8 cellular contexts compared by ENCODE assay signal in the genomic region with DNA sequence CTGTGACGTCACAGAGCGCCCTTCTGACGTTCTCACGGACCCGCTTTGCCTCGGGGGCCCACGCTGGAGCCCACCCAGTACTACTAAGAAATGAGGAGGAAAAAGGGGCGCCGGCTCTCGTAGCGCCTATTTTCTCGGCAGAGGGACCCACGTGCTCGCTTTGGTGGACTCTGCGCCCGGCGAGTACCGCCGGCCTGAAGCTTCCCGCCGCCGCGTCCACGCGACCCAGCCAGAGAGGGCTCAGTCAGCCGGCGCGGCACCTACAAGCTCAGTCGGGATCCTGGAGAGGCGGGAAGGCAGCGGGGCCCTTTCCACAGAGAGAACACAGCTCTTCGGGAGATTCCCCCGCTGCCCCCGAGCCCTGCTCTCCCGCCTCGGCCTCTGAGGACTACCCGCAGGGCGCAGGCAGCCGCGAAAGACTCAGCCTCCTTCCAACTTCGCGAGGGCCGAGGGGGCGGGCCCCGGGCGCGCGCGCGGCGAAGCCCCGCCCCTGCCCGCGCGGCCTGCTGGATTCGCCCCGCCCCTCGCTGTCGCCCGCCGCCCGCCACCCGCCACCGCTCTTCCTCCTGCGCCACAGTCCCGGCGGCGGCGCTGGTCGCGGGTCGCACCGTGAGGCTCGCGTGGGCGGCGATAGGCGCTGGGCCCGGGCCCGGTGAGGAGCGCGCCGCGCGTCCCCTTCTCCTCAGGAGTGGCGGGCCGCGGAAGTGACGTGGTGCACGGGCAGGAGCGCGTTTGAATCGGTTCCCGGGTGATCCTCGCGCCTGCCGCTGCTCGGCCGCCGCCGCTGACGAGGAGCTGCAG. TPM values are rescaled to one million over a fixed set of nuclear protein-coding genes. Genes with fewer than 3 reads are reported as not detected.
A peak's percentile ranks its signal among the peaks of the same experiment; 100 is the strongest.
DNase-seq lines count a peak whose midpoint lies in the region; ATAC-seq and TF ChIP-seq lines count a peak whose summit lies in the region.

Gene SMCHD1 (plus strand): TSS at position 574 of the 801 bp plus-strand sequence. CDS start 350 bp downstream, outside the sequence.

- peaks cover 36% of the 10 kb centered on the region for H3K4me1 Mint-ChIP-seq in activated T-cell treated with anti-CD3 and anti-CD28 coated beads, Interleukin-2, amount 50 U/mL, for 4 hours (ENCODE audit: low read depth)

- ATAC-seq in GM21576 (IDR thresholded peaks at IDR 0.05; ENCODE audit: unreplicated experiment) (peak; percentile 61), Panc1 (peak; percentile 89)
- ATAC-seq in activated T-cell treated with anti-CD3 and anti-CD28 coated beads, Interleukin-2, amount 50 U/mL, for 4 hours, result peak; percentile 75 to 79

- H3K27ac ChIP-seq in Panc1 (ENCODE audit: low read length) (peak within 1 kb of the TSS; percentile 89), esophagus (ENCODE audit: low read depth in 2 of 2, low read length in 1 of 2) (peak within 1 kb of the TSS; percentile 97 to 98), muscle layer of colon (ENCODE audit: low read depth, low read length) (peak within 1 kb of the TSS; percentile 96)

- intact Hi-C loops in Panc1 (cut with micrococcal nuclease; ENCODE audit: unreplicated experiment), result no loop called here

- H3K4me3 ChIP-seq in Panc1 (ENCODE audit: low read depth in 2 of 2, low read length in 2 of 2), result peak within 1 kb of the TSS; percentile 87 to 94
- peak within 1 kb of the TSS; percentile 73 to 89 for H3K4me3 ChIP-seq in esophagus (ENCODE audit: low read depth in 1 of 2, low read length in 2 of 2)
- peak within 1 kb of the TSS; percentile 88 to 91 for H3K4me3 ChIP-seq in muscle layer of colon (ENCODE audit: low read depth in 1 of 2, low read length in 2 of 2)

- POLR2A ChIA-PET in Panc1 (lab: Charles Lee), result no interaction called here

- peaks cover 21% of the 10 kb centered on the region for H3K4me1 ChIP-seq in Panc1 (ENCODE audit: control insufficient read depth, insufficient read depth, low read length)
- H3K4me1 ChIP-seq in esophagus (ENCODE audit: control insufficient read depth in 2 of 2, insufficient read depth in 2 of 2, low read length in 1 of 2), result peaks cover 0 to 2% of the 10 kb centered on the region in 2 donors
- H3K4me1 ChIP-seq in muscle layer of colon (ENCODE audit: insufficient read depth, low read length), result peaks cover 26% of the 10 kb centered on the region

- no peak for TF ChIP-seq RAD21 in Ishikawa (IDR thresholded peaks at IDR 0.05; ENCODE audit: low read depth)

- TF ChIP-seq EP300 in Ishikawa (IDR thresholded peaks at IDR 0.05; ENCODE audit: borderline replicate concordance), result no peak

- CTCF ChIA-PET in Panc1 (lab: Charles Lee), result no interaction called here

- H3K36me3 Mint-ChIP-seq in activated T-cell treated with anti-CD3 and anti-CD28 coated beads, Interleukin-2, amount 50 U/mL, for 4 hours (ENCODE audit: insufficient read depth), result peaks cover 2% of the 10 kb centered on the region

- no TSS peak for BruUV-seq in Panc1 (replicated peaks; lab: Mats Ljungman, UMichigan)

- H3K9me3 Mint-ChIP-seq in activated T-cell treated with anti-CD3 and anti-CD28 coated beads, Interleukin-2, amount 50 U/mL, for 4 hours, result no peaks in the 10 kb centered on the region

- in situ Hi-C loops in Panc1 (cut with HindIII; ENCODE audit: low pct_unique_long_range_greater_than_20kb, low sequenced_read_pairs), result no loop called here

- H3K27me3 ChIP-seq in Panc1 (ENCODE audit: control insufficient read depth, insufficient read depth, low read length), result no peaks in the 10 kb centered on the region
- no peaks in the 10 kb centered on the region for H3K27me3 ChIP-seq in esophagus (ENCODE audit: control insufficient read depth in 1 of 2, insufficient read depth in 2 of 2, low read length in 2 of 2)
- no peaks in the 10 kb centered on the region for H3K27me3 ChIP-seq in muscle layer of colon (ENCODE audit: control insufficient read depth in 1 of 2, insufficient read depth in 2 of 2, low read length in 2 of 2)

- peak within 1 kb of the TSS; percentile 89 for H3K9ac ChIP-seq in muscle layer of colon (ENCODE audit: low read length)

- no peaks in the 10 kb centered on the region for H3K27me3 Mint-ChIP-seq in activated T-cell treated with anti-CD3 and anti-CD28 coated beads, Interleukin-2, amount 50 U/mL, for 4 hours (ENCODE audit: low read depth)

- TF ChIP-seq CTCF in Panc1 (IDR thresholded peaks at IDR 0.05), result no peak

- H3K9me3 ChIP-seq in Panc1 (ENCODE audit: control insufficient read depth, insufficient read depth, low read depth, low read length) (no peaks in the 10 kb centered on the region), esophagus (ENCODE audit: control insufficient read depth in 2 of 2, insufficient read depth in 1 of 2, low read depth in 1 of 2, low read length in 1 of 2) (no peaks in the 10 kb centered on the region), muscle layer of colon (ENCODE audit: low read length) (no peaks in the 10 kb centered on the region)

- DNase-seq in DMS53 (lab: John Stamatoyannopoulos, UW) (peak; percentile 98), Panc1 (ENCODE audit: low read depth, low spot score) (no peak)
- DNase-seq in activated T-cell treated with anti-CD3 and anti-CD28 coated beads, Interleukin-2, amount 50 U/mL, for 4 hours, result peak; percentile 94
- DNase-seq in stimulated activated CD8-positive, alpha-beta memory T cell treated with anti-CD3 and anti-CD28 coated beads, Interleukin-7, amount 100 ng/mL, for 24 hours (ENCODE audit: low read depth), result peak; percentile 81

- 0% methylated on average over 56 to 102 of the region's 102 CpGs for WGBS in esophagus, 2 donors

- H3K36me3 ChIP-seq in Panc1 (ENCODE audit: control insufficient read depth, insufficient read depth, low read length) (peaks cover 6% of the 10 kb centered on the region; the same call in 1 of the 2 replicates), esophagus (ENCODE audit: control insufficient read depth in 2 of 2, insufficient read depth in 2 of 2, low read length in 1 of 2) (no peaks in the 10 kb centered on the region), muscle layer of colon (ENCODE audit: insufficient read depth, low read length) (no peaks in the 10 kb centered on the region)

- peak within 1 kb of the TSS; percentile 94 for H3K4me3 Mint-ChIP-seq in activated T-cell treated with anti-CD3 and anti-CD28 coated beads, Interleukin-2, amount 50 U/mL, for 4 hours

TF ChIP-seq in Ishikawa, 13 proteins besides CTCF, POLR2A, EP300 and RAD21:
- peak; percentile 88 for TF ChIP-seq CREB1 (IDR thresholded peaks at IDR 0.05; ENCODE audit: low read depth)
- no peak for TF ChIP-seq TEAD4 (IDR thresholded peaks at IDR 0.05)
- peak; percentile 90 for TF ChIP-seq EGR1 (IDR thresholded peaks at IDR 0.05)
- TF ChIP-seq, protein P1, sequence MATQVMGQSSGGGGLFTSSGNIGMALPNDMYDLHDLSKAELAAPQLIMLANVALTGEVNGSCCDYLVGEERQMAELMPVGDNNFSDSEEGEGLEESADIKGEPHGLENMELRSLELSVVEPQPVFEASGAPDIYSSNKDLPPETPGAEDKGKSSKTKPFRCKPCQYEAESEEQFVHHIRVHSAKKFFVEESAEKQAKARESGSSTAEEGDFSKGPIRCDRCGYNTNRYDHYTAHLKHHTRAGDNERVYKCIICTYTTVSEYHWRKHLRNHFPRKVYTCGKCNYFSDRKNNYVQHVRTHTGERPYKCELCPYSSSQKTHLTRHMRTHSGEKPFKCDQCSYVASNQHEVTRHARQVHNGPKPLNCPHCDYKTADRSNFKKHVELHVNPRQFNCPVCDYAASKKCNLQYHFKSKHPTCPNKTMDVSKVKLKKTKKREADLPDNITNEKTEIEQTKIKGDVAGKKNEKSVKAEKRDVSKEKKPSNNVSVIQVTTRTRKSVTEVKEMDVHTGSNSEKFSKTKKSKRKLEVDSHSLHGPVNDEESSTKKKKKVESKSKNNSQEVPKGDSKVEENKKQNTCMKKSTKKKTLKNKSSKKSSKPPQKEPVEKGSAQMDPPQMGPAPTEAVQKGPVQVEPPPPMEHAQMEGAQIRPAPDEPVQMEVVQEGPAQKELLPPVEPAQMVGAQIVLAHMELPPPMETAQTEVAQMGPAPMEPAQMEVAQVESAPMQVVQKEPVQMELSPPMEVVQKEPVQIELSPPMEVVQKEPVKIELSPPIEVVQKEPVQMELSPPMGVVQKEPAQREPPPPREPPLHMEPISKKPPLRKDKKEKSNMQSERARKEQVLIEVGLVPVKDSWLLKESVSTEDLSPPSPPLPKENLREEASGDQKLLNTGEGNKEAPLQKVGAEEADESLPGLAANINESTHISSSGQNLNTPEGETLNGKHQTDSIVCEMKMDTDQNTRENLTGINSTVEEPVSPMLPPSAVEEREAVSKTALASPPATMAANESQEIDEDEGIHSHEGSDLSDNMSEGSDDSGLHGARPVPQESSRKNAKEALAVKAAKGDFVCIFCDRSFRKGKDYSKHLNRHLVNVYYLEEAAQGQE (IDR thresholded peaks at IDR 0.05; ENCODE audit: low read depth), result no peak
- TF ChIP-seq TCF12 (IDR thresholded peaks at IDR 0.05; ENCODE audit: low read depth), result 0 out of 2 replicates have a peak, but pooled peaks have one; percentile 15
- no peak for TF ChIP-seq FOXM1 (IDR thresholded peaks at IDR 0.05; ENCODE audit: borderline replicate concordance, low read depth)
- peak; percentile 70; the same call in 1 of the 2 replicates for TF ChIP-seq ZBTB7A (IDR thresholded peaks at IDR 0.05; ENCODE audit: low read depth)
- peak; percentile 89 for TF ChIP-seq TAF1 (IDR thresholded peaks at IDR 0.05; ENCODE audit: low read depth)
- TF ChIP-seq YY1 (IDR thresholded peaks at IDR 0.05; ENCODE audit: low read depth), result no peak
- 0 out of 2 replicates have a peak, but pooled peaks have one; percentile 31 for TF ChIP-seq USF1 (IDR thresholded peaks at IDR 0.05)
- TF ChIP-seq CEBPB (IDR thresholded peaks at IDR 0.05), result no peak
- peak; percentile 94 for TF ChIP-seq MAX (IDR thresholded peaks at IDR 0.05)
- no peak for TF ChIP-seq NFIC (IDR thresholded peaks at IDR 0.05)

RNA-seq across cellular contexts. Expression of gene SMCHD1, which starts in this region (rescaled TPM):
- total RNA-seq in Panc1 (2021; ENCODE audit: unreplicated experiment), result 40.9 TPM
- polyA plus RNA-seq in Panc1 (2012; ENCODE audit: insufficient read length), result 12.6 TPM
- 10 to 100 TPM; 60.4 to 63.5 (median 60.7) TPM for total RNA-seq in activated T-cell treated with anti-CD3 and anti-CD28 coated beads, Interleukin-2, amount 50 U/mL, for 4 hours
- 1 to 10 TPM; 5.0 to 7.6 TPM for polyA plus RNA-seq in esophagus
